ENCODE assay signal across 8 cellular contexts in the genomic region with DNA sequence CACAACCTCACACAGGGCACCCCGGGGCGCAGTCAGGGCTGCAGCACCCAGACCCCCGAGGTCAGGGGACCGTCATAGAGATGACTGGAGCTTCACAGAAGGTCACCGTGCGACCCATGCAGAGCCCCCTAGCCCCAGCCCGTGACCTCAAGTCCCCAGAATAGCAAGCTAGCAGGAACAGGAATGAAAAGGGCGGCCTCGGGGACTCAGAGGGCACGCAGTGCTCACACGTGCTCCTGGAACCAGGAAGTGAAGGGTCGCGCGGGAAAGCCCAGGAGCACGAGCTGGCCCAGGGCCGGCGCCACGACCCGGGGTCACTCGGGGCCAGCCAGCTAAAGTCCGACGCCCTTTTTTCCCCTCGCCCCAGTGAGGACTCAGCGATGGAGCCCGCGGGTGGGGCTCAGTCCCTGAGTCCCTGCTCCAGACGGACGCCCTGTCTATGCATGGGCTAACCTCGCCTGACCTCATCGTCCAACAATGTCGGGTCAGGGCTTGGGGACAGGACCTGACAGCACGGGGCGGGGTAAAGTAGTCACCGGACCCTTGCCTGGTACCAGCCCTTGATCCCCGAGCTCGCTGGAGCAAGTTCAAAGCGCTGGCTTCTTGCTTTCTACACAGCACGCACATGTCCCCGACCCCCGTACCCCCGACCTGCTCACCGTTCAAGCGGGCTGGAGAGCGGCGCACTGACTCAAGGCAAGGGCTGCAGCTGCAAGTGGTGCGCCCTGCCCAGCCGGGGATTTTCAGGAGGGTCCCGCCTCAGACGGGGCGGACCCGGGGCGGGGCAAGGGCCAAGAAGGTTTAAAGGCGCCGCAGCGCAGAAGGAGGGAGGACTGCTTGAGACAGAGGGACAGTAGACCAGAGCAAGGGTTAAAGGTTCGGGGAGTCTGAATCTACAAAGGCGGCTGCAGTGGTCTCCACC.
DNase-seq lines count a peak whose midpoint lies in the region; ATAC-seq and TF ChIP-seq lines count a peak whose summit lies in the region.

TAGLN2 (minus strand) TSS at position 717 of the 922 bp plus-strand sequence. CDS start 4,998 bp downstream, outside the sequence.

- no peak for TF ChIP-seq CTCF in AG09309 (IDR thresholded peaks at IDR 0.05; ENCODE audit: control insufficient read depth, insufficient read depth, low read depth, low read length, missing control alignments)

- H3K36me3 Mint-ChIP-seq in memory B cell = peaks cover 12% of the 10 kb centered on the region

- H3K27ac Mint-ChIP-seq in memory B cell = peak within 1 kb of the TSS; percentile 100

- peak within 1 kb of the TSS; percentile 89 for H3K4me3 Mint-ChIP-seq in memory B cell

- ATAC-seq in GM18873 (IDR thresholded peaks at IDR 0.05; ENCODE audit: low FRiP score, unreplicated experiment) (peak; percentile 54), HG03135 (IDR thresholded peaks at IDR 0.05; ENCODE audit: unreplicated experiment) (peak; percentile 50), memory B cell (ENCODE audit: low read depth) (peak; percentile 46)

- H3K9me3 Mint-ChIP-seq in memory B cell = no peaks in the 10 kb centered on the region

- peak within 1 kb of the TSS; percentile 73 for H3K4me3 ChIP-seq in AG09309 (ENCODE audit: control insufficient read depth, low read depth, low read length)

- peaks cover 49% of the 10 kb centered on the region for H3K4me1 Mint-ChIP-seq in memory B cell

- H3K27me3 Mint-ChIP-seq in memory B cell = no peaks in the 10 kb centered on the region

- DNase-seq in AG09309 (ENCODE audit: low read depth) (peak; percentile 57), NCI-H774 (lab: John Stamatoyannopoulos, UW) (peak; percentile 53), memory B cell (ENCODE audit: low spot score in 2 of 2) (peak; percentile 92 to 95)
- DNase-seq in activated CD8-positive, alpha-beta memory T cell treated with anti-CD3 and anti-CD28 coated beads for 1 hour (ENCODE audit: extremely low read depth in 1 of 2, low read depth in 1 of 2) = peak; percentile 76 to 83
- DNase-seq in effector CD8-positive, alpha-beta T cell (lab: John Stamatoyannopoulos, UW) = peak; percentile 82
- peak; percentile 74 for DNase-seq in stimulated activated CD8-positive, alpha-beta memory T cell treated with anti-CD3 and anti-CD28 coated beads, Interleukin-12 subunit alpha, Interleukin-12 subunit beta, amount 100 ng/mL, for 24 hours (ENCODE audit: extremely low read depth)

Comparison
In these comparisons a context has a peak if more than half of its experiments do, and no peak if none do; other contexts are left out.
1. Peak in every context shown above with its lines: DNase-seq, ATAC-seq and H3K4me3 ChIP-seq.